11 cellular contexts compared by ENCODE assay signal in genomic region chr17:4161560-4162221, GRCh38. TPM values are rescaled to one million over a fixed set of nuclear protein-coding genes. Genes with fewer than 3 reads are reported as not detected.
DNase-seq lines count a peak whose midpoint lies in the region; ATAC-seq, FAIRE-seq and TF ChIP-seq lines count a peak whose summit lies in the region.
"Had no signal": no experiment of that assay in that cellular context is flagged by ENCODE, and none has a peak within 500 bp of the region (broad histone marks: within the 10 kb centered on the region; RNA-seq: fewer than 3 reads in every experiment).

No MANE protein-coding gene starts in this region.

- in situ Hi-C loops in K562 (cut with MboI), result no loop called here

- TF ChIP-seq CTCF in C4-2B (conservative IDR thresholded peaks at IDR 0.05) (no peak), K562 (IDR thresholded peaks at IDR 0.05 in 2 of 3, conservative IDR thresholded peaks at IDR 0.05 in 1 of 3; ENCODE audit: insufficient read depth in 2 of 3, low read depth in 1 of 3, low read length in 3 of 3) (no peak)

- TF ChIP-seq POLR2A in K562 (conservative IDR thresholded peaks at IDR 0.05), result no peak

- H3K4me3 ChIP-seq in MG63, result no peak overlapping the region
- no peak overlapping the region for H3K4me3 ChIP-seq in K562
- H3K4me3 ChIP-seq: GM12878 had no signal

- peak; percentile 23 for FAIRE-seq in K562 (lab: Jason Lieb, UNC)
- FAIRE-seq: GM12878 had no signal

- H3K27me3 ChIP-seq in MG63 (no peaks in the 10 kb centered on the region), K562 (ENCODE audit: control insufficient read depth in 2 of 2, insufficient read depth in 2 of 2, low read length in 2 of 2) (no peaks in the 10 kb centered on the region)

- DNase-seq in MG63 (peak; percentile 31), K562 (ENCODE audit: extremely low read depth in 1 of 4, low spot score in 3 of 4) (peak; percentile 25 to 42 (median 34)), naive B cell (no peak), NCI-H1092 (lab: John Stamatoyannopoulos, UW) (no peak), GM19240 (ENCODE audit: insufficient read length, low spot score) (no peak)
- DNase-seq in stimulated activated CD4-positive, alpha-beta T cell treated with anti-CD3 and anti-CD28 coated beads, Interleukin-2, amount 100 ng/mL, for 48 hours, result no peak
- DNase-seq: NCI-H187 treated with DMSO at 0.1 percent for 48 hours had no signal

- peak overlapping the region in 2 of 8 donors; percentile 38 to 40 for H3K4me3 Mint-ChIP-seq in naive B cell
- H3K4me3 Mint-ChIP-seq: central memory CD8-positive, alpha-beta T cell had no signal

- no peaks in the 10 kb centered on the region for H4K20me1 ChIP-seq in K562 (replicated peaks; ENCODE audit: control insufficient read depth, insufficient read depth, low read length)

- ATAC-seq in K562 (peak; percentile 60), naive B cell (ENCODE audit: low read depth in 2 of 2) (no peak), GM19463 (IDR thresholded peaks at IDR 0.05; ENCODE audit: unreplicated experiment) (no peak)

- peak overlapping the region; percentile 3; the same call in 1 of the 2 replicates for H3K4me2 ChIP-seq in K562 (ENCODE audit: insufficient read depth, low read length)

- peaks cover 15 to 25% of the 10 kb centered on the region in 2 donors for H3K36me3 Mint-ChIP-seq in naive B cell

- 68% methylated on average over 5 of the region's 8 CpGs for WGBS in K562 (ENCODE audit: insufficient coverage, low coverage, missing lambda C conversion rate)

- peak overlapping the region in 5 of 6 donors; percentile 5 to 88 (median 78) for H3K27ac Mint-ChIP-seq in naive B cell

- TF ChIP-seq EP300 in K562 (IDR thresholded peaks at IDR 0.05; ENCODE audit: low read length), result no peak

- H3K27ac ChIP-seq in C4-2B, result peak overlapping the region; percentile 93
- no peak overlapping the region; the same call in 2 of the 3 replicates for H3K27ac ChIP-seq in K562 (ENCODE audit: extremely low read depth, low read depth, low read length)

- H3K79me2 ChIP-seq in K562 (ENCODE audit: control insufficient read depth, insufficient read depth, low read length), result no peaks in the 10 kb centered on the region

- BruUV-seq in K562 (replicated peaks; lab: Mats Ljungman, UMichigan), result no TSS peak

- H3K9me3 Mint-ChIP-seq in naive B cell, result no peaks in the 10 kb centered on the region
- H3K9me3 Mint-ChIP-seq: central memory CD8-positive, alpha-beta T cell had no signal

- no peaks in the 10 kb centered on the region for H3K9me1 ChIP-seq in K562 (ENCODE audit: control insufficient read depth, insufficient read depth, low read length)

- CTCF ChIA-PET in K562 (lab: Yijun Ruan, JAX; ENCODE audit: low intra/inter-chr PET ratio), result no interaction called here

- intact Hi-C loops in K562 (cut with micrococcal nuclease), result no loop called here

- H3K4me1 ChIP-seq in K562 (replicated peaks in 1 of 2; ENCODE audit: control insufficient read depth in 2 of 2, insufficient read depth in 2 of 2, low read length in 2 of 2), result peaks cover 14 to 26% of the 10 kb centered on the region in 2 experiments; a peak in 4 of 5 replicates

- peaks cover 7 to 14% (median 8%) of the 10 kb centered on the region in 3 donors for H3K4me1 Mint-ChIP-seq in naive B cell
- H3K4me1 Mint-ChIP-seq: central memory CD8-positive, alpha-beta T cell had no signal

- no peaks in the 10 kb centered on the region for H3K27me3 Mint-ChIP-seq in naive B cell
- H3K27me3 Mint-ChIP-seq: central memory CD8-positive, alpha-beta T cell had no signal

- H2AFZ ChIP-seq in K562 (ENCODE audit: low read depth, low read length), result no peak overlapping the region; the same call in 1 of the 2 replicates

- POLR2A ChIA-PET in K562 (lab: Yijun Ruan, JAX), result interaction anchor here (0.6 to 1.5 kb wide), 4 partner anchors 15 to 482 kb away, joined by 3 to 4 read pairs (median 4); partner anchors contain the start of genes CYB5D2 and ZZEF1

- no peak overlapping the region for H3K9ac ChIP-seq in K562 (ENCODE audit: insufficient read depth in 1 of 2, low read depth in 2 of 2, low read length in 2 of 2)

- TF ChIP-seq RAD21 in K562 (CRISPR knock-in tag; conservative IDR thresholded peaks at IDR 0.05 in 1 of 2, IDR thresholded peaks at IDR 0.05 in 1 of 2), result no peak

- no peaks in the 10 kb centered on the region; the same call in 1 of the 2 replicates for H3K36me3 ChIP-seq in MG63
- peaks cover 8% of the 10 kb centered on the region; the same call in 1 of the 3 replicates for H3K36me3 ChIP-seq in K562 (ENCODE audit: control insufficient read depth, insufficient read depth, low read length)

- H3K9me3 ChIP-seq in MG63, result no peaks in the 10 kb centered on the region
- no peaks in the 10 kb centered on the region for H3K9me3 ChIP-seq in K562 (replicated peaks; ENCODE audit: control insufficient read depth, insufficient read depth, low read depth, low read length)

TF ChIP-seq in K562, 482 proteins besides CTCF, POLR2A, EP300 and RAD21:
- TF ChIP-seq CBFA2T3 (IDR thresholded peaks at IDR 0.05) (peak; percentile 15; the same call in 1 of the 2 replicates), DPF2 (IDR thresholded peaks at IDR 0.05) (peak; percentile 33; the same call in 1 of the 2 replicates), ILK (tag; IDR thresholded peaks at IDR 0.05; ENCODE audit: borderline replicate concordance, low read depth) (no peak), MECOM (CRISPR knock-in tag; IDR thresholded peaks at IDR 0.05) (no peak), KLF16 (IDR thresholded peaks at IDR 0.05) (0 out of 2 replicates have a peak, but pooled peaks have one; percentile 14), SP1 (CRISPR knock-in tag; IDR thresholded peaks at IDR 0.05) (no peak), SMARCA4 (IDR thresholded peaks at IDR 0.05) (peak; percentile 21; the same call in 1 of the 2 replicates), CREB1 (IDR thresholded peaks at IDR 0.05) (no peak), CREB1 (CRISPR knock-in tag; IDR thresholded peaks at IDR 0.05) (no peak), RBM34 (IDR thresholded peaks at IDR 0.05; ENCODE audit: borderline replicate concordance, insufficient read depth, low read length) (no peak), JUND (IDR thresholded peaks at IDR 0.05; ENCODE audit: borderline replicate concordance, low read depth, low read length) (no peak), JUND (tag; IDR thresholded peaks at IDR 0.05; ENCODE audit: borderline replicate concordance, low read depth, low read length) (no peak), TSC22D4 (tag; IDR thresholded peaks at IDR 0.05) (no peak), CEBPB (tag; IDR thresholded peaks at IDR 0.05) (peak; percentile 34; the same call in 1 of the 2 replicates), TRIM24 (IDR thresholded peaks at IDR 0.05) (no peak), CTBP1 (IDR thresholded peaks at IDR 0.05; ENCODE audit: borderline replicate concordance) (0 out of 2 replicates have a peak, but pooled peaks have one; percentile 14), CEBPG (CRISPR knock-in tag; IDR thresholded peaks at IDR 0.05) (0 out of 2 replicates have a peak, but pooled peaks have one; percentile 3), CEBPG (tag; conservative IDR thresholded peaks at IDR 0.05 in 1 of 2, IDR thresholded peaks at IDR 0.05 in 1 of 2) (peak; percentile 8 to 57; a peak in 3 of 4 replicates)

RNA-seq across cellular contexts. Expression of gene CYB5D2, which starts 18.7 kb away (rescaled TPM):
- 10.3 and 26.3 TPM in 2 replicates for total RNA-seq in MG63 (2014; rRNA removed; shearing (Covaris generic); ENCODE audit: low replicate concordance)
- total RNA-seq in K562 (2011; cell fraction: chromatin; rRNA removed; ENCODE audit: low replicate concordance), result 2.2 and 3.7 TPM in 2 replicates
- total RNA-seq in K562 (2011; cell fraction: nucleolus; rRNA removed), result 4.7 and 5.1 TPM in 2 replicates
- 3.9 and 6.3 TPM in 2 replicates for total RNA-seq in K562 (2011; cell fraction: nucleoplasm; rRNA removed)
- total RNA-seq in K562 (2014; rRNA removed) (3.9 and 4.5 TPM in 2 replicates), K562 (2014; rRNA removed; fragmentation: Illumina TruSeq; extraction: Trizol) (1.8 TPM in 2 replicates), K562 (2015; rRNA removed; fragmentation: Illumina TruSeq; extraction: Trizol) (2.5 and 3.0 TPM in 2 replicates), K562 (2021) (2.8 TPM in 2 replicates)
- polyA plus RNA-seq in K562 (2011; rRNA removed) (3.2 and 4.1 TPM in 2 replicates), K562 (2014; fragmentation: Illumina TruSeq; extraction: Trizol) (2.8 and 3.7 TPM in 2 replicates), K562 (2014; fragmentation: Nextera tagmentation; extraction: Ambion mirVana) (1 to 10 TPM in 1 of 2 experiments, under 1 TPM in 1; 0.99 to 1.4 TPM), K562 (2014; rRNA removed) (5.1 and 6.0 TPM in 2 replicates), naive B cell (ENCODE audit: low read depth in 6 of 6) (10 to 100 TPM in 5 of 6 donors, 1 to 10 TPM in 1; 7.8 to 27.8 (median 16.7) TPM)
- polyA plus RNA-seq in K562 (2011; cell fraction: cytosol; rRNA removed), result 5.9 and 7.2 TPM in 2 replicates
- 2.6 and 3.3 TPM in 2 replicates for polyA plus RNA-seq in K562 (2011; cell fraction: nucleus; rRNA removed)
- 3.2 and 3.9 TPM in 2 replicates for polyA plus RNA-seq in K562 (2012)
- 1.0 and 2.7 TPM in 2 replicates for polyA minus RNA-seq in K562 (2011; rRNA and poly(A)+ RNA removed)
- 3.1 and 3.7 TPM in 2 replicates for polyA minus RNA-seq in K562 (2011; cell fraction: cytosol; rRNA and poly(A)+ RNA removed)
- polyA minus RNA-seq in K562 (2011; cell fraction: nucleus; rRNA and poly(A)+ RNA removed), result 1.9 and 2.9 TPM in 2 replicates

RNA-seq across cellular contexts. Expression of gene ZZEF1, which starts 18.9 kb away (rescaled TPM):
- 7.6 and 15.3 TPM in 2 replicates for total RNA-seq in MG63 (2014; rRNA removed; shearing (Covaris generic); ENCODE audit: low replicate concordance)
- total RNA-seq in K562 (2011; cell fraction: chromatin; rRNA removed; ENCODE audit: low replicate concordance), result 180 and 188 TPM in 2 replicates
- total RNA-seq in K562 (2011; cell fraction: nucleolus; rRNA removed), result 67.7 and 72.2 TPM in 2 replicates
- 81.8 and 83.5 TPM in 2 replicates for total RNA-seq in K562 (2011; cell fraction: nucleoplasm; rRNA removed)
- 12.5 and 14.0 TPM in 2 replicates for total RNA-seq in K562 (2014; rRNA removed)
- 9.8 and 10.5 TPM in 2 replicates for total RNA-seq in K562 (2014; rRNA removed; fragmentation: Illumina TruSeq; extraction: Trizol)
- total RNA-seq in K562 (2015; rRNA removed; fragmentation: Illumina TruSeq; extraction: Trizol), result 10.7 and 12.6 TPM in 2 replicates
- 16.5 and 18.5 TPM in 2 replicates for total RNA-seq in K562 (2021)
- polyA plus RNA-seq in K562 (2011; rRNA removed), result 9.7 and 11.4 TPM in 2 replicates
- 5.7 and 8.0 TPM in 2 replicates for polyA plus RNA-seq in K562 (2011; cell fraction: cytosol; rRNA removed)
- 29.8 and 32.8 TPM in 2 replicates for polyA plus RNA-seq in K562 (2011; cell fraction: nucleus; rRNA removed)
- polyA plus RNA-seq in K562 (2012), result 9.1 and 10.1 TPM in 2 replicates
- polyA plus RNA-seq in K562 (2014; fragmentation: Illumina TruSeq; extraction: Trizol), result 9.8 and 11.5 TPM in 2 replicates
- under 1 TPM; 0.34 to 0.51 TPM for polyA plus RNA-seq in K562 (2014; fragmentation: Nextera tagmentation; extraction: Ambion mirVana)
- 7.1 and 10.6 TPM in 2 replicates for polyA plus RNA-seq in K562 (2014; rRNA removed)
- polyA minus RNA-seq in K562 (2011; rRNA and poly(A)+ RNA removed), result 41.5 and 44.7 TPM in 2 replicates
- polyA minus RNA-seq in K562 (2011; cell fraction: cytosol; rRNA and poly(A)+ RNA removed), result 18.4 and 19.6 TPM in 2 replicates
- 28.3 and 49.2 TPM in 2 replicates for polyA minus RNA-seq in K562 (2011; cell fraction: nucleus; rRNA and poly(A)+ RNA removed)
- polyA plus RNA-seq in naive B cell (ENCODE audit: low read depth in 6 of 6), result 10 to 100 TPM in 1 of 6 donors, 1 to 10 TPM in 5; 4.2 to 10.6 (median 7.3) TPM

Comparison
In these comparisons a context has a peak if more than half of its experiments do, and no peak if none do; other contexts are left out.
1. DNase-seq: peak in MG63 (single experiment) and K562 (4 of 4); none in naive B cell (single experiment), NCI-H1092 (single experiment), stimulated activated CD4-positive, alpha-beta T cell treated with anti-CD3 and anti-CD28 coated beads, Interleukin-2, amount 100 ng/mL, for 48 hours (0 of 2) and GM19240 (single experiment).